Comparison of ENCODE assay signal across 17 cellular contexts in the genomic region with DNA sequence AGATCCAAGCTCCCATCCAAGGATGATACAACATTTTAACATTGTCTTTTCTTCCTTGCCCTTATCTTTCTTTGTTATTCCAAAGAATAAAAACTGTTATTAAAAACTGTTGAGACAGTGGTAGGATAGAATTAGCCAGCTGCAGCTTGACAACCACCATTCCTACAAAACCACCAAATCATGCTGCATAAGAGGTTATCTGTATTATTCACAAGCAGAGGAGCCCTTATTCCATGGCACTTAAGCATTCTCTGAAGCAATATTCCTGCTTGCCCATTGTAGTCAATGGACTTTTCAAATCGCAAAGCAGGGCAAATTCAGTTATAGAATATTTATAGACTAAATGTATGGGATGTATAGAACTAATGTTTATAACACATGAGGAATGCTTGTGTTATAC. TPM values are rescaled to one million over a fixed set of nuclear protein-coding genes. Genes with fewer than 3 reads are reported as not detected.
A peak's percentile ranks its signal among the peaks of the same experiment; 100 is the strongest.
DNase-seq lines count a peak whose midpoint lies in the region; ATAC-seq and FAIRE-seq lines count a peak whose summit lies in the region.
"Had no signal": no experiment of that assay in that cellular context is flagged by ENCODE, and none has a peak within 500 bp of the region (broad histone marks: within the 10 kb centered on the region; RNA-seq: fewer than 3 reads in every experiment).

No MANE protein-coding gene starts in this region.

- peaks cover 29% of the 10 kb centered on the region for H3K4me1 Mint-ChIP-seq in activated naive CD4-positive, alpha-beta T cell treated with anti-CD3 and anti-CD28 coated beads, Interleukin-2, amount 10 ng/mL, durations not matched to agents 7 days and 5 days
- peaks cover 42% of the 10 kb centered on the region for H3K4me1 Mint-ChIP-seq in activated naive CD8-positive, alpha-beta T cell treated with anti-CD3 and anti-CD28 coated beads for 36 hours

- CTCF ChIA-PET in activated naive CD4-positive, alpha-beta T cell treated with anti-CD3 and anti-CD28 coated beads, Interleukin-2, amount 10 ng/mL, durations not matched to agents 7 days and 5 days (lab: Charles Lee) = interaction anchor here (1.2 to 1.7 kb wide), 3 partner anchors 17 to 75 kb away, joined by 3 to 5 read pairs (median 4); no protein-coding TSS in a partner anchor

- no peak for DNase-seq in activated naive CD4-positive, alpha-beta T cell treated with anti-CD3 and anti-CD28 coated beads, Interleukin-2, amount 10 ng/mL, durations not matched to agents 7 days and 5 days
- DNase-seq in activated naive CD4-positive, alpha-beta T cell treated with anti-CD3 and anti-CD28 coated beads, Interleukin-2, amount 50 U/mL, for 72 hours (ENCODE audit: low spot score in 2 of 2) = no peak
- DNase-seq in GM18507 (ENCODE audit: extremely low spot score, insufficient read length, low read depth) (no peak), retina (no peak), DMS79 treated with DMSO at 0.1 percent for 48 hours (lab: John Stamatoyannopoulos, UW) (no peak)
- DNase-seq in activated naive CD8-positive, alpha-beta T cell treated with anti-CD3 and anti-CD28 coated beads for 36 hours = no peak
- DNase-seq: endodermal cell, foreskin fibroblast, GF-D8, HCEC 1CT, Karpas-422, NCI-H82, SIG-M5, trophoblast cell had no signal

- no peaks in the 10 kb centered on the region for H3K27me3 Mint-ChIP-seq in activated naive CD4-positive, alpha-beta T cell treated with anti-CD3 and anti-CD28 coated beads, Interleukin-2, amount 10 ng/mL, durations not matched to agents 7 days and 5 days
- no peaks in the 10 kb centered on the region for H3K27me3 Mint-ChIP-seq in activated naive CD8-positive, alpha-beta T cell treated with anti-CD3 and anti-CD28 coated beads for 36 hours

- H3K4me1 ChIP-seq in stomach smooth muscle (ENCODE audit: control insufficient read depth, insufficient read depth, low read length) = peaks cover 12% of the 10 kb centered on the region

- peaks cover 46% of the 10 kb centered on the region for H3K36me3 Mint-ChIP-seq in activated naive CD4-positive, alpha-beta T cell treated with anti-CD3 and anti-CD28 coated beads, Interleukin-2, amount 10 ng/mL, durations not matched to agents 7 days and 5 days
- peaks cover 15 to 18% of the 10 kb centered on the region in 2 donors for H3K36me3 Mint-ChIP-seq in activated naive CD4-positive, alpha-beta T cell treated with anti-CD3 and anti-CD28 coated beads, Interleukin-2, amount 50 U/mL, for 72 hours
- H3K36me3 Mint-ChIP-seq in activated naive CD8-positive, alpha-beta T cell treated with anti-CD3 and anti-CD28 coated beads for 36 hours = peaks cover 13% of the 10 kb centered on the region

- no peaks in the 10 kb centered on the region for H3K27me3 ChIP-seq in stomach smooth muscle (ENCODE audit: control insufficient read depth in 1 of 2, insufficient read depth in 2 of 2, low read length in 2 of 2)

- no peak overlapping the region for H3K4me3 Mint-ChIP-seq in activated naive CD4-positive, alpha-beta T cell treated with anti-CD3 and anti-CD28 coated beads, Interleukin-2, amount 10 ng/mL, durations not matched to agents 7 days and 5 days
- peak overlapping the region; percentile 79 for H3K4me3 Mint-ChIP-seq in activated naive CD8-positive, alpha-beta T cell treated with anti-CD3 and anti-CD28 coated beads for 36 hours
- H3K4me3 Mint-ChIP-seq: endodermal cell had no signal

- peak; percentile 49 for FAIRE-seq in GM18507 (lab: Jason Lieb, UNC)

- ATAC-seq in activated naive CD4-positive, alpha-beta T cell treated with anti-CD3 and anti-CD28 coated beads, Interleukin-2, amount 50 U/mL, for 72 hours = no peak
- no peak for ATAC-seq in HG03354 (IDR thresholded peaks at IDR 0.05; ENCODE audit: poor library complexity, severe bottlenecking, unreplicated experiment)

- H3K4me3 ChIP-seq in stomach smooth muscle (ENCODE audit: low read length in 2 of 2) = peak overlapping the region; percentile 31 to 43

- no peaks in the 10 kb centered on the region for H3K36me3 ChIP-seq in stomach smooth muscle (ENCODE audit: control insufficient read depth in 2 of 2, insufficient read depth in 2 of 2, low read length in 2 of 2)

- H3K27ac Mint-ChIP-seq in activated naive CD4-positive, alpha-beta T cell treated with anti-CD3 and anti-CD28 coated beads, Interleukin-2, amount 10 ng/mL, durations not matched to agents 7 days and 5 days = peak overlapping the region; percentile 81
- H3K27ac Mint-ChIP-seq in activated naive CD4-positive, alpha-beta T cell treated with anti-CD3 and anti-CD28 coated beads, Interleukin-2, amount 50 U/mL, for 72 hours = peak overlapping the region in 1 of 2 donors; percentile 34
- peak overlapping the region; percentile 84 for H3K27ac Mint-ChIP-seq in activated naive CD8-positive, alpha-beta T cell treated with anti-CD3 and anti-CD28 coated beads for 36 hours
- H3K27ac Mint-ChIP-seq: endodermal cell had no signal

- H3K9me3 Mint-ChIP-seq in activated naive CD4-positive, alpha-beta T cell treated with anti-CD3 and anti-CD28 coated beads, Interleukin-2, amount 10 ng/mL, durations not matched to agents 7 days and 5 days = peaks cover 4% of the 10 kb centered on the region
- no peaks in the 10 kb centered on the region for H3K9me3 Mint-ChIP-seq in activated naive CD4-positive, alpha-beta T cell treated with anti-CD3 and anti-CD28 coated beads, Interleukin-2, amount 50 U/mL, for 72 hours
- H3K9me3 Mint-ChIP-seq in activated naive CD8-positive, alpha-beta T cell treated with anti-CD3 and anti-CD28 coated beads for 36 hours = no peaks in the 10 kb centered on the region
- H3K9me3 Mint-ChIP-seq: endodermal cell had no signal

- H3K9me3 ChIP-seq in stomach smooth muscle (ENCODE audit: control insufficient read depth in 2 of 2, low read length in 2 of 2) = no peaks in the 10 kb centered on the region

- no peak overlapping the region for H3K27ac ChIP-seq in stomach smooth muscle (ENCODE audit: low read length)
- H3K27ac ChIP-seq: parathyroid adenoma had no signal

- H3K9ac ChIP-seq in stomach smooth muscle (ENCODE audit: low read length in 2 of 2) = no peak overlapping the region
- H3K9ac ChIP-seq: parathyroid adenoma had no signal

RNA-seq across cellular contexts. Expression of a gene that starts 3.4 kb away (rescaled TPM):
- total RNA-seq in activated naive CD4-positive, alpha-beta T cell treated with anti-CD3 and anti-CD28 coated beads, Interleukin-2, amount 50 U/mL, for 72 hours = 1 to 10 TPM; 5.9 to 7.3 TPM
- 1 to 10 TPM; 3.1 to 3.6 TPM for total RNA-seq in activated naive CD8-positive, alpha-beta T cell treated with anti-CD3 and anti-CD28 coated beads for 36 hours
- total RNA-seq: endodermal cell had no signal
